ENCODE assay signal across 8 cellular contexts in genomic region chrX:103253608-103254007, GRCh38. TPM values are rescaled to one million over a fixed set of nuclear protein-coding genes. Genes with fewer than 3 reads are reported as not detected.
DNase-seq lines count a peak whose midpoint lies in the region; ATAC-seq and TF ChIP-seq lines count a peak whose summit lies in the region.

No MANE protein-coding gene starts in this region.

- H3K36me3 ChIP-seq in psoas muscle (ENCODE audit: insufficient read depth in 1 of 2, low read depth in 1 of 2): no peaks in the 10 kb centered on the region

- 28 to 42% (median 32%) methylated on average over 8 of the region's 8 CpGs for whole genome bisulfite sequencing in psoas muscle, 3 donors

- DNase-seq in EH (ENCODE audit: low read depth) (peak; percentile 1), UCSD-AML1 (lab: John Stamatoyannopoulos, UW; ENCODE audit: unreplicated experiment) (peak; percentile 18), fibroblast of villous mesenchyme (ENCODE audit: low read depth) (peak; percentile 14), psoas muscle (no peak), AML-193 (lab: John Stamatoyannopoulos, UW) (no peak), left lobe of liver (ENCODE audit: low spot score) (no peak), A172 (ENCODE audit: low spot score) (no peak), NCI-H2196 (lab: John Stamatoyannopoulos, UW; ENCODE audit: unreplicated experiment) (no peak)

- intact Hi-C loops in psoas muscle (cut with DNase I): loop anchor here in 1 of 2 donors (5.0 kb wide), 1 partner anchor 41 kb away; no protein-coding TSS in a partner anchor

- H3K27me3 ChIP-seq in psoas muscle (ENCODE audit: insufficient read depth in 3 of 3, low read length in 2 of 3): no peaks in the 10 kb centered on the region

- no peaks in the 10 kb centered on the region for H3K4me1 ChIP-seq in psoas muscle

- H3K9me3 ChIP-seq in psoas muscle: no peaks in the 10 kb centered on the region

- ATAC-seq in psoas muscle (peak in 1 of 4 donors; percentile 44), left lobe of liver (no peak)

- peak overlapping the region; percentile 62 for H3K27ac ChIP-seq in psoas muscle

- H3K4me3 ChIP-seq in fibroblast of villous mesenchyme (ENCODE audit: low read depth, low read length) (peak overlapping the region; percentile 85), psoas muscle (peak overlapping the region; percentile 65)

- TF ChIP-seq CTCF in fibroblast of villous mesenchyme (IDR thresholded peaks at IDR 0.05; ENCODE audit: insufficient read depth, low read depth, low read length) (no peak), psoas muscle (IDR thresholded peaks at IDR 0.05) (no peak)

RNA-seq across cellular contexts. Expression of gene TCEAL8, which starts 1.3 kb away (rescaled TPM):
- total RNA-seq in fibroblast of villous mesenchyme (108 and 125 TPM in 2 replicates), psoas muscle (10 to 100 TPM in 1 of 4 donors, 1 to 10 TPM in 3; 6.6 to 15.8 (median 8.2) TPM), left lobe of liver (8.5 TPM)
- polyA plus RNA-seq in psoas muscle: 10 to 100 TPM in 2 of 3 donors, 1 to 10 TPM in 1; 9.5 to 13.9 (median 11.0) TPM
- total RNA-seq in A172 (2014; rRNA removed; shearing (Covaris generic)): 60.7 and 64.9 TPM in 2 replicates

RNA-seq across cellular contexts. Expression of gene TCEAL5, which starts 22.9 kb away (rescaled TPM):
- total RNA-seq in fibroblast of villous mesenchyme (not detected in 2 replicates), psoas muscle (not detected), left lobe of liver (not detected)
- under 1 TPM in 2 of 3 donors, not detected in 1; 0.08 to 0.09 TPM for polyA plus RNA-seq in psoas muscle
- not detected in 2 replicates for total RNA-seq in A172 (2014; rRNA removed; shearing (Covaris generic))

RNA-seq across cellular contexts. Expression of gene BEX4, which starts 38.7 kb away (rescaled TPM):
- total RNA-seq in fibroblast of villous mesenchyme (6.0 and 7.1 TPM in 2 replicates), psoas muscle (1 to 10 TPM; 1.9 to 4.6 (median 2.8) TPM), left lobe of liver (1.8 TPM)
- 1 to 10 TPM; 3.7 to 4.9 (median 4.0) TPM for polyA plus RNA-seq in psoas muscle
- total RNA-seq in A172 (2014; rRNA removed; shearing (Covaris generic)): 1.2 TPM in 1 of 2 replicates, not detected in the other

RNA-seq across cellular contexts. Expression of gene BEX2, which starts 57.2 kb away (rescaled TPM):
- total RNA-seq in fibroblast of villous mesenchyme (under 0.01 and 2.3 TPM in 2 replicates), psoas muscle (10 to 100 TPM in 1 of 4 donors, 1 to 10 TPM in 1, under 1 TPM in 2; 0.29 to 13.2 (median 1.4) TPM), left lobe of liver (0.48 TPM)
- polyA plus RNA-seq in psoas muscle: 1 to 10 TPM in 1 of 3 donors, under 1 TPM in 2; 0.21 to 2.7 (median 0.87) TPM
- 0.76 and 2.6 TPM in 2 replicates for total RNA-seq in A172 (2014; rRNA removed; shearing (Covaris generic))

Comparison
In these comparisons a context has a peak if more than half of its experiments do, and no peak if none do; other contexts are left out.
1. DNase-seq: peak in EH (single experiment), UCSD-AML1 (single experiment) and fibroblast of villous mesenchyme (single experiment); none in psoas muscle (0 of 2), AML-193 (0 of 2), left lobe of liver (single experiment), A172 (single experiment) and NCI-H2196 (single experiment).